Comparison of ENCODE assay signal across 27 cellular contexts in genomic region chr2:32981612-32982011, GRCh38. TPM values are rescaled to one million over a fixed set of nuclear protein-coding genes. Genes with fewer than 3 reads are reported as not detected.
"Had no signal": no experiment of that assay in that cellular context is flagged by ENCODE, and none has a peak within 500 bp of the region (broad histone marks: within the 10 kb centered on the region; RNA-seq: fewer than 3 reads in every experiment).

No MANE protein-coding gene starts in this region.

- H2AFZ ChIP-seq: neural progenitor cell, parathyroid adenoma had no signal

- H3K79me2 ChIP-seq: parathyroid adenoma had no signal

- H3K4me3 ChIP-seq: neural progenitor cell, ovary, psoas muscle, skin epidermis, smooth muscle cell, spleen, suprapubic skin, testis, tibial artery, transverse colon, upper lobe of right lung, uterus had no signal

- H3K9ac ChIP-seq: neural progenitor cell, parathyroid adenoma had no signal

- H3K27me3 ChIP-seq: neural progenitor cell, ovary, testis, tibial artery, transverse colon, upper lobe of right lung, uterus had no signal

- H3K36me3 ChIP-seq: neural progenitor cell, ovary, spleen, suprapubic skin, tibial artery, transverse colon, upper lobe of right lung, uterus had no signal

- DNase-seq: naive thymus-derived CD4-positive, alpha-beta T cell; natural killer cell; occipital lobe; ovary; posterior cingulate gyrus; psoas muscle; right cardiac atrium; spleen; stimulated activated CD4-positive, alpha-beta T cell treated with anti-CD3 and anti-CD28 coated beads, Interleukin-12 subunit alpha, Interleukin-12 subunit beta, amount 100 ng/mL, for 4 hours; stimulated activated CD4-positive, alpha-beta T cell treated with anti-CD3 and anti-CD28 coated beads, Interleukin-1b, Interleukin-23, amount 100 ng/mL, for 48 hours; stimulated activated CD4-positive, alpha-beta T cell treated with anti-CD3 and anti-CD28 coated beads, Interleukin-4, amount 100 ng/mL, for 1 hour; stimulated activated naive B cell treated with anti-CD40 and anti-IgM and Interleukin-4, amounts not matched to agents 10 μg/mL and 1 μg/mL and 100 μg/mL, for 72 hours; stimulated activated naive CD8-positive, alpha-beta T cell treated with anti-CD3 and anti-CD28 coated beads, Interleukin-15, amount 100 ng/mL, for 72 hours; stimulated activated naive CD8-positive, alpha-beta T cell treated with anti-CD3 and anti-CD28 coated beads, Interleukin-15, Interleukin-2, amounts not matched to agents 100 U/mL and 50 U/mL, for 24 hours; substantia nigra; testis; tibial artery; transverse colon; upper lobe of right lung; uterus had no signal

- ATAC-seq: naive thymus-derived CD4-positive, alpha-beta T cell; natural killer cell; psoas muscle; right cardiac atrium; sciatic nerve; stimulated activated effector memory CD8-positive, alpha-beta T cell treated with anti-CD3 and anti-CD28 coated beads, Interleukin-12 subunit alpha, Interleukin-12 subunit beta, amount 100 ng/mL, for 72 hours; stimulated activated naive B cell treated with anti-CD40 and anti-IgM and Interleukin-4, amounts not matched to agents 10 μg/mL and 1 μg/mL and 100 μg/mL, for 72 hours; stimulated activated naive CD8-positive, alpha-beta T cell treated with anti-CD3 and anti-CD28 coated beads, Interleukin-15, amount 100 ng/mL, for 72 hours; stimulated activated naive CD8-positive, alpha-beta T cell treated with anti-CD3 and anti-CD28 coated beads, Interleukin-15, Interleukin-2, amounts not matched to agents 100 U/mL and 50 U/mL, for 24 hours; upper lobe of right lung had no signal

- H3K4me1 ChIP-seq: neural progenitor cell, parathyroid adenoma, psoas muscle, testis, upper lobe of right lung, uterus had no signal

- H3K9me3 ChIP-seq: ovary, psoas muscle, suprapubic skin, testis, tibial artery, transverse colon, upper lobe of right lung, uterus had no signal

- H3K27ac ChIP-seq: neural progenitor cell, ovary, parathyroid adenoma, psoas muscle, skin epidermis, spleen, suprapubic skin, testis, tibial artery, transverse colon, upper lobe of right lung, uterus had no signal

- H3K4me2 ChIP-seq: neural progenitor cell, smooth muscle cell had no signal

RNA-seq across cellular contexts. Expression of gene LTBP1, which starts 34.9 kb away (rescaled TPM):
- polyA plus RNA-seq: naive thymus-derived CD4-positive, alpha-beta T cell had no signal
